8 cellular contexts compared by ENCODE assay signal in genomic region chr9:34458013-34458966, GRCh38. TPM values are rescaled to one million over a fixed set of nuclear protein-coding genes. Genes with fewer than 3 reads are reported as not detected.
DNase-seq lines count a peak whose midpoint lies in the region; ATAC-seq and TF ChIP-seq lines count a peak whose summit lies in the region.

TSS of gene DNAI1 (plus strand) at chr9:34458805. CDS start at chr9:34459006, 201 bp downstream.
TSS of gene FAM219A (minus strand) at chr9:34458570. CDS start at chr9:34458263, 307 bp downstream.

- H3K9me3 ChIP-seq in left lung = no peaks in the 10 kb centered on the region

- no peaks in the 10 kb centered on the region for H3K9me3 Mint-ChIP-seq in dendritic cell treated with granulocyte-macrophage colony-stimulating factor and Interleukin-4, amounts not matched to agents 40 ng/mL and 50 ng/mL, for 4 days

- TF ChIP-seq CTCF in left lung (IDR thresholded peaks at IDR 0.05) = no peak

- peaks cover 7% of the 10 kb centered on the region for H3K36me3 Mint-ChIP-seq in dendritic cell treated with granulocyte-macrophage colony-stimulating factor and Interleukin-4, amounts not matched to agents 40 ng/mL and 50 ng/mL, for 4 days (ENCODE audit: low read depth)

- peaks cover 5 to 36% of the 10 kb centered on the region in 2 donors for H3K4me1 ChIP-seq in left lung

- H3K36me3 ChIP-seq in left lung = no peaks in the 10 kb centered on the region

- peak; percentile 96 for ATAC-seq in GM19397 (IDR thresholded peaks at IDR 0.05; ENCODE audit: unreplicated experiment)
- peak; percentile 97 for ATAC-seq in HG03565 (IDR thresholded peaks at IDR 0.05; ENCODE audit: unreplicated experiment)
- peak; percentile 99 for ATAC-seq in left lung

- intact Hi-C loops in dendritic cell treated with granulocyte-macrophage colony-stimulating factor and Interleukin-4, amounts not matched to agents 40 ng/mL and 50 ng/mL, for 4 days (cut with micrococcal nuclease) = loop anchor here (1.0 kb wide), 2 partner anchors 61 to 154 kb away; partner anchors contain the start of gene RPP25L
- intact Hi-C loops in left lung (cut with DNase I) = no loop called here

- peaks cover 51% of the 10 kb centered on the region for H3K4me1 Mint-ChIP-seq in dendritic cell treated with granulocyte-macrophage colony-stimulating factor and Interleukin-4, amounts not matched to agents 40 ng/mL and 50 ng/mL, for 4 days (ENCODE audit: low read depth)

- peak within 1 kb of the TSS; percentile 82 for H3K4me3 Mint-ChIP-seq in dendritic cell treated with granulocyte-macrophage colony-stimulating factor and Interleukin-4, amounts not matched to agents 40 ng/mL and 50 ng/mL, for 4 days

- peaks cover 0 to 6% of the 10 kb centered on the region in 2 donors for H3K27me3 ChIP-seq in left lung

- H3K4me3 ChIP-seq in left lung = peak within 1 kb of the TSS; percentile 60 to 88

- peak within 1 kb of the TSS; percentile 75 for H3K27ac Mint-ChIP-seq in dendritic cell treated with granulocyte-macrophage colony-stimulating factor and Interleukin-4, amounts not matched to agents 40 ng/mL and 50 ng/mL, for 4 days

- peaks cover 35% of the 10 kb centered on the region for H3K27me3 Mint-ChIP-seq in dendritic cell treated with granulocyte-macrophage colony-stimulating factor and Interleukin-4, amounts not matched to agents 40 ng/mL and 50 ng/mL, for 4 days

- H3K27ac ChIP-seq in left lung = peak within 1 kb of the TSS; percentile 77 to 84

- DNase-seq in CD1c-positive myeloid dendritic cell (ENCODE audit: extremely low spot score) (peak; percentile 100), NCI-H748 treated with DMSO at 0.1 percent for 48 hours (lab: John Stamatoyannopoulos, UW) (peak; percentile 99), left lung (peak; percentile 99 to 100)
- peak; percentile 97 to 98 for DNase-seq in activated CD4-positive, alpha-beta T cell treated with anti-CD3 and anti-CD28 coated beads, Interleukin-2, amount 50 U/mL, for 4 hours
- DNase-seq in stimulated activated CD4-positive, alpha-beta T cell treated with anti-CD3 and anti-CD28 coated beads, Interleukin-2, amount 100 ng/mL, for 4 hours (ENCODE audit: low read depth) = peak; percentile 98

RNA-seq across cellular contexts. Expression of gene DNAI1, which starts in this region (rescaled TPM):
- total RNA-seq in left lung = 1 to 10 TPM in 1 of 2 donors, under 1 TPM in 1; 0.29 to 4.1 TPM

RNA-seq across cellular contexts. Expression of gene FAM219A, which starts in this region (rescaled TPM):
- 10 to 100 TPM; 18.0 to 23.0 TPM for total RNA-seq in left lung

Comparison
In these comparisons a context has a peak if more than half of its experiments do, and no peak if none do; other contexts are left out.
1. Peak in every context shown above with its lines: DNase-seq, ATAC-seq, H3K4me3 ChIP-seq and H3K27ac ChIP-seq.